8 cellular contexts compared by ENCODE assay signal in the genomic region with DNA sequence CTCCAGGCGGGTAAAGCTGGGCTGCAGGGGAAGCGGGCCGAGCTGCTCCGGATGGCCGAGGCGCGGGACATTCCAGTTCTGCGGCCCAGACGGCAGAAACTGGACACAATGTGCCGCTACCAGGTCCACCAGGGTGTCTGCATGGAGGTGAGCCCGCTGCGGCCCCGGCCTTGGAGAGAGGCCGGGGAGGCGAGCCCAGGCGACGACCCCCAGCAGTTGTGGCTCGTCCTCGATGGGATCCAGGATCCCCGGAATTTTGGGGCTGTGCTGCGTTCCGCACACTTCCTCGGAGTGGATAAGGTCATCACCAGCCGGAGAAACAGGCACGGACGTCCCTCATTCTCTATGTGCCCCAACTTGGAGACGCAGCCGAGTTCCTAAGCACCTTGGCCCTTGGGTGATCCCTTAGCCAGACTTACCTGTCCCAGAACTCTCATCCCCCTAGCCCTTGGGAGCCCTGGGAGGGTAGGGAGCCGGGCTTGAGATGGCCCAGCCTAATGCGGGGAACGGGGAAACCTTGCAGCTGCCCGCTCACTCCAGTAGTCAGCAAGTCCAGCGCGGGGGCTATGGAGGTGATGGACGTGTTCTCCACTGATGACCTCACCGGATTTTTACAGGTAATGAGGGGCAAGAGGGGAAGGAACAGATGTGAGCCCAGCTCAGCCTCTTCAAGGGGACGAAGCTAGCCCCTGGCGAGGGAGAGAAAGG. TPM values are rescaled to one million over a fixed set of nuclear protein-coding genes. Genes with fewer than 3 reads are reported as not detected.
DNase-seq lines count a peak whose midpoint lies in the region; TF ChIP-seq lines count a peak whose summit lies in the region.

No MANE protein-coding gene starts in this region.

- peaks cover 23% of the 10 kb centered on the region for H3K36me3 ChIP-seq in MG63
- H3K36me3 ChIP-seq in spleen, result no peaks in the 10 kb centered on the region

- TF ChIP-seq POLR2A in spleen (IDR thresholded peaks at IDR 0.05), result no peak

- H3K9me3 ChIP-seq in MG63 (no peaks in the 10 kb centered on the region), spleen (no peaks in the 10 kb centered on the region)

- peak overlapping the region; percentile 66 to 90 (median 88) for H3K27ac ChIP-seq in spleen

- no peak for TF ChIP-seq CTCF in astrocyte of the cerebellum (IDR thresholded peaks at IDR 0.05; ENCODE audit: low read depth, low read length, missing control alignments)
- no peak for TF ChIP-seq CTCF in spleen (IDR thresholded peaks at IDR 0.05 in 8 of 11, conservative IDR thresholded peaks at IDR 0.05 in 3 of 11)

- H3K27me3 ChIP-seq in MG63, result no peaks in the 10 kb centered on the region
- H3K27me3 ChIP-seq in spleen (replicated peaks in 1 of 7), result no peaks in the 10 kb centered on the region

- WGBS in spleen, 5 donors, result 1 to 2% (median 2%) methylated on average over 28 to 38 of the region's 38 CpGs

- in situ Hi-C loops in astrocyte of the cerebellum (cut with HindIII; ENCODE audit: low sequenced_read_pairs), result no loop called here

- H3K4me3 ChIP-seq in MG63 (peak overlapping the region; percentile 62), astrocyte of the cerebellum (ENCODE audit: low read depth, low read length) (peak overlapping the region; percentile 94), spleen (peak overlapping the region; percentile 85 to 100 (median 97))

- H3K4me1 ChIP-seq in spleen, result peaks cover 11 to 56% (median 35%) of the 10 kb centered on the region in 6 donors

- intact Hi-C loops in spleen (cut with DNase I; ENCODE audit: low total_unique reads), result no loop called here

- DNase-seq in activated T-cell treated with anti-CD3 and anti-CD28 coated beads, Interleukin-2, amount 50 U/mL, for 1 hour, result peak; percentile 34
- DNase-seq in activated T-cell treated with anti-CD3 and anti-CD28 coated beads for 4 hours, result no peak
- DNase-seq in MG63, result peak; percentile 23
- DNase-seq in astrocyte of the cerebellum (ENCODE audit: low read depth), result no peak
- DNase-seq in iris pigment epithelial cell (ENCODE audit: low read depth), result peak; percentile 24
- DNase-seq in spleen, result peak; percentile 80
- DNase-seq in NCI-H2227 treated with DMSO at 0.1 percent for 48 hours (lab: John Stamatoyannopoulos, UW), result no peak
- no peak for DNase-seq in D341Med (ENCODE audit: low spot score)

RNA-seq across cellular contexts. Expression of gene MRM1, which starts 0.8 kb away (rescaled TPM):
- total RNA-seq in MG63 (2014; rRNA removed; shearing (Covaris generic); ENCODE audit: low replicate concordance), result 16.7 and 19.9 TPM in 2 replicates
- 1 to 10 TPM; 5.4 to 9.1 (median 7.7) TPM for total RNA-seq in spleen
- polyA plus RNA-seq in spleen, result 10 to 100 TPM in 2 of 3 donors, 1 to 10 TPM in 1; 9.4 to 13.8 (median 12.2) TPM

RNA-seq across cellular contexts. Expression of gene DHRS11, which starts 10.5 kb away (rescaled TPM):
- 17.4 and 18.0 TPM in 2 replicates for total RNA-seq in MG63 (2014; rRNA removed; shearing (Covaris generic); ENCODE audit: low replicate concordance)
- 1 to 10 TPM; 3.9 to 7.8 (median 5.2) TPM for total RNA-seq in spleen
- polyA plus RNA-seq in spleen, result 1 to 10 TPM; 4.1 to 5.1 (median 4.7) TPM

RNA-seq across cellular contexts. Expression of gene GGNBP2, which starts 57.5 kb away (rescaled TPM):
- 64.2 and 77.3 TPM in 2 replicates for total RNA-seq in MG63 (2014; rRNA removed; shearing (Covaris generic); ENCODE audit: low replicate concordance)
- total RNA-seq in spleen, result 100 to 1,000 TPM in 2 of 7 donors, 10 to 100 TPM in 5; 83.3 to 123 (median 94.7) TPM
- polyA plus RNA-seq in spleen, result 10 to 100 TPM; 60.8 to 65.5 (median 61.3) TPM

Comparison
In these comparisons a context has a peak if more than half of its experiments do, and no peak if none do; other contexts are left out.
1. DNase-seq: peak in activated T-cell treated with anti-CD3 and anti-CD28 coated beads, Interleukin-2, amount 50 U/mL, for 1 hour (single experiment), MG63 (single experiment), iris pigment epithelial cell (single experiment) and spleen (single experiment); none in activated T-cell treated with anti-CD3 and anti-CD28 coated beads for 4 hours (single experiment), astrocyte of the cerebellum (single experiment), NCI-H2227 treated with DMSO at 0.1 percent for 48 hours (single experiment) and D341Med (single experiment).
2. Peak in every context shown above with its lines, with median percentiles within 50 percentile points of each other: H3K4me3 ChIP-seq.